ENCODE assay signal across 9 cellular contexts in genomic region chr11:95641506-95641905, GRCh38.
DNase-seq lines count a peak whose midpoint lies in the region; ATAC-seq and TF ChIP-seq lines count a peak whose summit lies in the region.
"Had no signal": no experiment of that assay in that cellular context is flagged by ENCODE, and none has a peak within 500 bp of the region (broad histone marks: within the 10 kb centered on the region; RNA-seq: fewer than 3 reads in every experiment).

No MANE protein-coding gene starts in this region.

- H3K4me1 ChIP-seq in stomach, result peaks cover 0 to 12% (median 9%) of the 10 kb centered on the region in 4 donors
- H3K4me1 ChIP-seq: BLaER1 treated with 17β-estradiol and CSF1 and Interleukin-3, amounts not matched to agents 10 nM and 100 nM had no signal

- H3K27me3 ChIP-seq in stomach, result no peaks in the 10 kb centered on the region
- H3K27me3 ChIP-seq: BLaER1 treated with 17β-estradiol and CSF1 and Interleukin-3, amounts not matched to agents 10 nM and 100 nM had no signal

- H3K27me3 Mint-ChIP-seq in memory B cell (no peaks in the 10 kb centered on the region), type B pancreatic cell (no peaks in the 10 kb centered on the region)

- no peak overlapping the region for H3K4me3 ChIP-seq in stomach
- H3K4me3 ChIP-seq: BLaER1 treated with 17β-estradiol and CSF1 and Interleukin-3, amounts not matched to agents 10 nM and 100 nM had no signal

- WGBS in stomach, 5 donors, result 63 to 79% (median 72%) methylated on average over 3 of the region's 3 CpGs

- H3K36me3 ChIP-seq in stomach, result no peaks in the 10 kb centered on the region
- H3K36me3 ChIP-seq: BLaER1 treated with 17β-estradiol and CSF1 and Interleukin-3, amounts not matched to agents 10 nM and 100 nM had no signal

- DNase-seq in activated effector memory CD4-positive, alpha-beta T cell treated with anti-CD3 and anti-CD28 coated beads, Interleukin-2, amount 50 U/mL, for 16 hours, result peak; percentile 64
- DNase-seq in activated effector memory CD4-positive, alpha-beta T cell treated with Interleukin-2 at 50 U/mL for 16 hours, result no peak
- peak; percentile 59 for DNase-seq in SIG-M5 treated with dmso at 0.1 percent for 504 hours (lab: John Stamatoyannopoulos, UW; ENCODE audit: unreplicated experiment)
- DNase-seq in memory B cell (ENCODE audit: low spot score in 2 of 2), result peak in 1 of 2 donors; percentile 30
- no peak for DNase-seq in nucleus accumbens (lab: John Stamatoyannopoulos, UW)
- DNase-seq in stomach, result no peak
- no peak for DNase-seq in type B pancreatic cell (ENCODE audit: extremely low spot score, unreplicated experiment)

- intact Hi-C loops in stomach (cut with DNase I; ENCODE audit: low total_unique reads), result no loop called here

- ATAC-seq in HG02938 (IDR thresholded peaks at IDR 0.05; ENCODE audit: unreplicated experiment) (peak; percentile 100), memory B cell (ENCODE audit: low read depth) (peak; percentile 99)

- no peak for TF ChIP-seq POLR2A in stomach (IDR thresholded peaks at IDR 0.05)

- TF ChIP-seq CTCF in stomach (IDR thresholded peaks at IDR 0.05) (no peak), type B pancreatic cell (conservative IDR thresholded peaks at IDR 0.05) (no peak)

- no peak for TF ChIP-seq EP300 in stomach (IDR thresholded peaks at IDR 0.05)

- H3K4me3 Mint-ChIP-seq in memory B cell (no peak overlapping the region), type B pancreatic cell (no peak overlapping the region)

- peaks cover 9% of the 10 kb centered on the region for H3K9me3 Mint-ChIP-seq in memory B cell
- peaks cover 12% of the 10 kb centered on the region for H3K9me3 Mint-ChIP-seq in type B pancreatic cell

- peaks cover 8% of the 10 kb centered on the region for H3K4me1 Mint-ChIP-seq in memory B cell
- H3K4me1 Mint-ChIP-seq in type B pancreatic cell (ENCODE audit: unreplicated experiment), result no peaks in the 10 kb centered on the region

- no peak overlapping the region for H3K27ac ChIP-seq in stomach
- H3K27ac ChIP-seq: BLaER1 treated with 17β-estradiol and CSF1 and Interleukin-3, amounts not matched to agents 10 nM and 100 nM had no signal

- no peaks in the 10 kb centered on the region for H3K9me3 ChIP-seq in stomach

- H3K36me3 Mint-ChIP-seq in memory B cell, result peaks cover 8% of the 10 kb centered on the region
- H3K36me3 Mint-ChIP-seq in type B pancreatic cell, result no peaks in the 10 kb centered on the region

- H3K27ac Mint-ChIP-seq in memory B cell (peak overlapping the region; percentile 85), type B pancreatic cell (no peak overlapping the region)

Comparison
In these comparisons a context has a peak if more than half of its experiments do, and no peak if none do; other contexts are left out.
1. DNase-seq: peak in activated effector memory CD4-positive, alpha-beta T cell treated with anti-CD3 and anti-CD28 coated beads, Interleukin-2, amount 50 U/mL, for 16 hours (single experiment) and SIG-M5 treated with dmso at 0.1 percent for 504 hours (single experiment); none in activated effector memory CD4-positive, alpha-beta T cell treated with Interleukin-2 at 50 U/mL for 16 hours (single experiment), nucleus accumbens (0 of 56), stomach (single experiment) and type B pancreatic cell (single experiment).